In genomic region chr15:55660153-55660552, GRCh38 we compare ENCODE assay signal across 17 cellular contexts.
DNase-seq lines count a peak whose midpoint lies in the region; TF ChIP-seq lines count a peak whose summit lies in the region.
"Had no signal": no experiment of that assay in that cellular context is flagged by ENCODE, and none has a peak within 500 bp of the region (broad histone marks: within the 10 kb centered on the region; RNA-seq: fewer than 3 reads in every experiment).

No MANE protein-coding gene starts in this region.

- H3K4me2 ChIP-seq in OCI-LY7 (ENCODE audit: low read length), result no peak overlapping the region

- H3K9me2 ChIP-seq in OCI-LY7 (ENCODE audit: insufficient read depth, low read length), result no peaks in the 10 kb centered on the region

- peaks cover 11% of the 10 kb centered on the region for H3K36me3 Mint-ChIP-seq in progenitor cell of endocrine pancreas (ENCODE audit: insufficient read depth)
- H3K36me3 Mint-ChIP-seq: CD4-positive, alpha-beta memory T cell had no signal

- BruUV-seq in OCI-LY7 (replicated peaks; lab: Mats Ljungman, UMichigan), result no TSS peak

- intact Hi-C loops in OCI-LY7 (cut with micrococcal nuclease; ENCODE audit: unreplicated experiment), result no loop called here
- intact Hi-C loops in thyroid gland (cut with DNase I), result no loop called here

- TF ChIP-seq POLR2A in thyroid gland (IDR thresholded peaks at IDR 0.05), result no peak

- H3K4me1 ChIP-seq in HEK293 (ENCODE audit: control insufficient read depth, insufficient read depth, low read length) (peaks cover 21% of the 10 kb centered on the region), OCI-LY7 (ENCODE audit: insufficient read depth, low read length, poor library complexity, severe bottlenecking) (no peaks in the 10 kb centered on the region), iPS-20b (ENCODE audit: insufficient read depth, low read length) (peaks cover 32% of the 10 kb centered on the region), thyroid gland (peaks cover 9 to 12% of the 10 kb centered on the region in 2 donors)
- H3K4me1 ChIP-seq: SJSA1 had no signal

- H3K79me2 ChIP-seq in OCI-LY7 (ENCODE audit: insufficient read depth, low read depth, low read length), result no peaks in the 10 kb centered on the region

- H3K9me3 ChIP-seq in HEK293 (ENCODE audit: control insufficient read depth, insufficient read depth, low read depth, low read length), result no peaks in the 10 kb centered on the region
- H3K9me3 ChIP-seq in OCI-LY7 (ENCODE audit: low read length), result no peaks in the 10 kb centered on the region
- H3K9me3 ChIP-seq in iPS-20b (ENCODE audit: insufficient read depth, low read depth, low read length), result no peaks in the 10 kb centered on the region
- no peaks in the 10 kb centered on the region for H3K9me3 ChIP-seq in thyroid gland
- H3K9me3 ChIP-seq: BE2C, SJSA1 had no signal

- H3K27ac Mint-ChIP-seq in progenitor cell of endocrine pancreas, result peak overlapping the region; percentile 73
- H3K27ac Mint-ChIP-seq: CD4-positive, alpha-beta memory T cell had no signal

- 81 to 84% methylated on average over 5 of the region's 5 CpGs for WGBS in thyroid gland, 2 donors

- DNase-seq in OCI-LY7 (ENCODE audit: low spot score) (no peak), progenitor cell of endocrine pancreas (ENCODE audit: low spot score, unreplicated experiment) (no peak), NCI-H82 (lab: John Stamatoyannopoulos, UW) (no peak), HK-2 (ENCODE audit: unreplicated experiment) (no peak), thyroid gland (no peak)
- DNase-seq: BE2C; CD4-positive, alpha-beta memory T cell; DMS79; IMR-90; Kasumi-1; NCI-H187 treated with DMSO at 0.1 percent for 48 hours; NCI-H524 treated with DMSO at 0.1 percent for 48 hours; OCI-M1 had no signal

- no peaks in the 10 kb centered on the region for H3K27me3 ChIP-seq in iPS-20b (ENCODE audit: insufficient read depth, low read length)
- no peaks in the 10 kb centered on the region for H3K27me3 ChIP-seq in thyroid gland
- H3K27me3 ChIP-seq: BE2C, SJSA1 had no signal

- TF ChIP-seq CTCF in HEK293 (tag by site-specific recombination; IDR thresholded peaks at IDR 0.05) (no peak), OCI-LY7 (conservative IDR thresholded peaks at IDR 0.05; ENCODE audit: low read length) (no peak), progenitor cell of endocrine pancreas (IDR thresholded peaks at IDR 0.05; ENCODE audit: unreplicated experiment) (no peak), thyroid gland (IDR thresholded peaks at IDR 0.05) (no peak)

- H3K4me3 Mint-ChIP-seq in progenitor cell of endocrine pancreas (ENCODE audit: low read depth), result no peak overlapping the region
- H3K4me3 Mint-ChIP-seq: CD4-positive, alpha-beta memory T cell had no signal

- CTCF ChIA-PET in HEK293 (lab: Yijun Ruan, JAX), result interaction anchor here (0.6 to 0.8 kb wide), 2 partner anchors 11 to 1148 kb away, joined by 3 read pairs; no protein-coding TSS in a partner anchor
- CTCF ChIA-PET in OCI-LY7 (lab: Charles Lee; ENCODE audit: unreplicated experiment), result no interaction called here

- POLR2A ChIA-PET in HEK293 (lab: Yijun Ruan, JAX), result no interaction called here
- POLR2A ChIA-PET in OCI-LY7 (lab: Charles Lee), result interaction anchor here (0.5 to 0.8 kb wide), 2 partner anchors 8 to 216 kb away, joined by 3 read pairs; no protein-coding TSS in a partner anchor

- peak overlapping the region; percentile 38; the same call in 1 of the 2 replicates for H3K9ac ChIP-seq in iPS-20b (ENCODE audit: low read depth, low read length)

- H3K4me1 Mint-ChIP-seq in progenitor cell of endocrine pancreas (ENCODE audit: low read depth), result peaks cover 34% of the 10 kb centered on the region
- H3K4me1 Mint-ChIP-seq: CD4-positive, alpha-beta memory T cell had no signal

- no peak overlapping the region for H3K4me3 ChIP-seq in HEK293 (ENCODE audit: low read depth, low read length)
- H3K4me3 ChIP-seq in OCI-LY7 (ENCODE audit: low read depth, low read length, poor library complexity, severe bottlenecking), result no peak overlapping the region
- H3K4me3 ChIP-seq in iPS-20b (ENCODE audit: low read length), result no peak overlapping the region
- H3K4me3 ChIP-seq in thyroid gland (replicated peaks in 1 of 3), result no peak overlapping the region
- H3K4me3 ChIP-seq: SJSA1 had no signal

- 0 out of 2 replicates have a peak overlapping the region, but pooled peaks have one; percentile 41 for H3K27ac ChIP-seq in HEK293 (ENCODE audit: extremely low read depth, low read depth, low read length)
- no peak overlapping the region for H3K27ac ChIP-seq in OCI-LY7 (ENCODE audit: low read depth, low read length, poor library complexity, severe bottlenecking)
- H3K27ac ChIP-seq in iPS-20b (ENCODE audit: low read length), result no peak overlapping the region
- no peak overlapping the region for H3K27ac ChIP-seq in thyroid gland
- H3K27ac ChIP-seq: RWPE1, SJSA1 had no signal

- H3K36me3 ChIP-seq in HEK293 (ENCODE audit: control insufficient read depth in 2 of 2, insufficient read depth in 1 of 2, low read length in 2 of 2) (no peaks in the 10 kb centered on the region; a peak in 1 of 3 replicates), OCI-LY7 (ENCODE audit: insufficient read depth, low read length) (no peaks in the 10 kb centered on the region), iPS-20b (ENCODE audit: insufficient read depth, low read depth, low read length) (no peaks in the 10 kb centered on the region), thyroid gland (no peaks in the 10 kb centered on the region)
- H3K36me3 ChIP-seq: SJSA1 had no signal

- peak overlapping the region; percentile 45; the same call in 1 of the 2 replicates for H2AFZ ChIP-seq in OCI-LY7 (ENCODE audit: low read length)

- no peaks in the 10 kb centered on the region for H3K9me3 Mint-ChIP-seq in progenitor cell of endocrine pancreas (ENCODE audit: low read depth)
- H3K9me3 Mint-ChIP-seq: CD4-positive, alpha-beta memory T cell had no signal

- no peaks in the 10 kb centered on the region for H4K20me1 ChIP-seq in OCI-LY7 (ENCODE audit: insufficient read depth, low read length)

- H3K27me3 Mint-ChIP-seq in progenitor cell of endocrine pancreas, result no peaks in the 10 kb centered on the region
- H3K27me3 Mint-ChIP-seq: CD4-positive, alpha-beta memory T cell had no signal

TF ChIP-seq in HEK293, 187 proteins besides CTCF, POLR2A, EP300 and RAD21:
- no peak for TF ChIP-seq KLF7 (tag by site-specific recombination; IDR thresholded peaks at IDR 0.05; ENCODE audit: borderline replicate concordance)
- no peak for TF ChIP-seq ZNF350 (tag by site-specific recombination; IDR thresholded peaks at IDR 0.05)
- TF ChIP-seq ZNF544 (tag by site-specific recombination; IDR thresholded peaks at IDR 0.05), result no peak
- no peak for TF ChIP-seq ZNF202 (tag by site-specific recombination; IDR thresholded peaks at IDR 0.05; ENCODE audit: borderline replicate concordance)
- TF ChIP-seq ZSCAN5A (tag by site-specific recombination; IDR thresholded peaks at IDR 0.05), result no peak
- no peak for TF ChIP-seq ZNF423 (tag by site-specific recombination; IDR thresholded peaks at IDR 0.05)
- TF ChIP-seq PRDM6 (tag by site-specific recombination; IDR thresholded peaks at IDR 0.05), result peak; percentile 96
